ENCODE assay signal across 8 cellular contexts in genomic region chr12:90978117-90978770, GRCh38. TPM values are rescaled to one million over a fixed set of nuclear protein-coding genes. Genes with fewer than 3 reads are reported as not detected.
DNase-seq lines count a peak whose midpoint lies in the region; ATAC-seq, FAIRE-seq and TF ChIP-seq lines count a peak whose summit lies in the region.

No MANE protein-coding gene starts in this region.

- H3K4me3 ChIP-seq in mammary epithelial cell (replicated peaks in 1 of 3; ENCODE audit: insufficient read depth in 1 of 3, low read depth in 2 of 3, low read length in 3 of 3) (no peak overlapping the region), HepG2 (replicated peaks in 1 of 3; ENCODE audit: insufficient read depth in 1 of 3, low read depth in 2 of 3, low read length in 3 of 3) (no peak overlapping the region), aorta (ENCODE audit: low read length in 2 of 2) (no peak overlapping the region)

- H3K27me3 ChIP-seq in mammary epithelial cell (ENCODE audit: insufficient read depth, low read length) (no peaks in the 10 kb centered on the region), HepG2 (ENCODE audit: control insufficient read depth in 1 of 2, insufficient read depth in 2 of 2, low read length in 2 of 2) (no peaks in the 10 kb centered on the region), aorta (ENCODE audit: control insufficient read depth in 1 of 2, insufficient read depth in 2 of 2, low read length in 1 of 2) (no peaks in the 10 kb centered on the region)

- no peak overlapping the region for H3K27ac Mint-ChIP-seq in natural killer cell treated with Interleukin-12 subunit alpha and Interleukin-12 subunit beta and Interleukin-15 and Interleukin-18, amount 100 ng/mL, for 72 hours

- TF ChIP-seq RAD21 in HepG2 (CRISPR knock-in tag; IDR thresholded peaks at IDR 0.05): no peak

- H3K4me2 ChIP-seq in mammary epithelial cell (ENCODE audit: insufficient read depth, low read depth, low read length) (no peak overlapping the region), HepG2 (ENCODE audit: low read depth, low read length) (no peak overlapping the region)

- H3K4me1 Mint-ChIP-seq in natural killer cell treated with Interleukin-12 subunit alpha and Interleukin-12 subunit beta and Interleukin-15 and Interleukin-18, amount 100 ng/mL, for 72 hours (ENCODE audit: low read depth in 2 of 2): no peaks in the 10 kb centered on the region

- intact Hi-C loops in mammary epithelial cell (cut with micrococcal nuclease) (loop anchor here (1.0 to 5.0 kb wide), 5 partner anchors 131 to 377 kb away; no protein-coding TSS in a partner anchor), HepG2 (cut with micrococcal nuclease; ENCODE audit: unreplicated experiment) (loop anchor here (1.0 kb wide), 3 partner anchors 131 to 377 kb away; no protein-coding TSS in a partner anchor), aorta (cut with DNase I) (loop anchor here (2.0 to 10.0 kb wide), 4 partner anchors 129 to 379 kb away; no protein-coding TSS in a partner anchor)

- H3K27ac ChIP-seq in mammary epithelial cell (ENCODE audit: insufficient read depth, low read depth, low read length) (no peak overlapping the region), HepG2 (ENCODE audit: extremely low read length, insufficient read depth, low read length) (no peak overlapping the region), aorta (ENCODE audit: low read depth in 1 of 2, low read length in 2 of 2) (no peak overlapping the region)

- CTCF ChIA-PET in mammary epithelial cell (lab: Charles Lee; ENCODE audit: low non-redundant PET) (interaction anchor here (0.6 to 0.9 kb wide), 2 partner anchors 51 to 130 kb away, joined by 9 to 17 read pairs; no protein-coding TSS in a partner anchor), HepG2 (lab: Yijun Ruan, JAX; ENCODE audit: low intra/inter-chr PET ratio, low total read pairs) (interaction anchor here (0.7 to 1.8 kb wide), 4 partner anchors 131 to 381 kb away, joined by 3 to 16 read pairs (median 7); no protein-coding TSS in a partner anchor)

- no peak overlapping the region for H3K9ac ChIP-seq in mammary epithelial cell (ENCODE audit: insufficient read depth, low read length)
- H3K9ac ChIP-seq in HepG2 (ENCODE audit: insufficient read depth, low read depth, low read length): no peak overlapping the region

- POLR2A ChIA-PET in HepG2 (lab: Yijun Ruan, JAX): no interaction called here

- H3K4me1 ChIP-seq in mammary epithelial cell (ENCODE audit: insufficient read depth, low read length) (peaks cover 8% of the 10 kb centered on the region), HepG2 (ENCODE audit: insufficient read depth, low read length) (no peaks in the 10 kb centered on the region), aorta (ENCODE audit: control insufficient read depth in 1 of 2, insufficient read depth in 2 of 2, low read length in 2 of 2) (no peaks in the 10 kb centered on the region)

- WGBS in mammary epithelial cell (ENCODE audit: low coverage, missing lambda C conversion rate): 0% methylated on average over 1 of the region's 1 CpG
- 0% methylated on average over 1 of the region's 1 CpG for WGBS in HepG2 (ENCODE audit: low lambda C conversion rate)
- 10 to 18% methylated on average over 1 of the region's 1 CpG for WGBS in aorta, 2 donors

- ATAC-seq in GM18861 (IDR thresholded peaks at IDR 0.05; ENCODE audit: unreplicated experiment): peak; percentile 92
- ATAC-seq in HG03064 (IDR thresholded peaks at IDR 0.05; ENCODE audit: low read depth, unreplicated experiment): peak; percentile 72
- ATAC-seq in HepG2: peak; percentile 77
- peak; percentile 87 for ATAC-seq in aorta (ENCODE audit: low FRiP score)
- ATAC-seq in natural killer cell treated with Interleukin-12 subunit alpha and Interleukin-12 subunit beta and Interleukin-15 and Interleukin-18, amount 100 ng/mL, for 72 hours: no peak

- H3K9me3 ChIP-seq in mammary epithelial cell (replicated peaks; ENCODE audit: insufficient read depth, low read length): no peaks in the 10 kb centered on the region
- H3K9me3 ChIP-seq in HepG2 (ENCODE audit: low read length): no peaks in the 10 kb centered on the region
- no peaks in the 10 kb centered on the region for H3K9me3 ChIP-seq in aorta (ENCODE audit: control insufficient read depth, low read length)

- no peaks in the 10 kb centered on the region for H3K9me3 Mint-ChIP-seq in natural killer cell treated with Interleukin-12 subunit alpha and Interleukin-12 subunit beta and Interleukin-15 and Interleukin-18, amount 100 ng/mL, for 72 hours

- H4K20me1 ChIP-seq in mammary epithelial cell (ENCODE audit: insufficient read depth, low read length) (no peaks in the 10 kb centered on the region), HepG2 (ENCODE audit: insufficient read depth, low read length) (no peaks in the 10 kb centered on the region)

- peak; percentile 32 to 47 for DNase-seq in AML-193 (lab: John Stamatoyannopoulos, UW)
- DNase-seq in NCI-H345 treated with DMSO at 0.1 percent for 48 hours (lab: John Stamatoyannopoulos, UW; ENCODE audit: unreplicated experiment): peak; percentile 28
- peak; percentile 35 for DNase-seq in mammary epithelial cell
- peak; percentile 16 for DNase-seq in HepG2 (ENCODE audit: low spot score)
- no peak for DNase-seq in aorta
- no peak for DNase-seq in natural killer cell treated with Interleukin-12 subunit alpha and Interleukin-12 subunit beta and Interleukin-15 and Interleukin-18, amount 100 ng/mL, for 72 hours (ENCODE audit: low spot score)

- dilution Hi-C loops in mammary epithelial cell (cut with HindIII; ENCODE audit: low sequenced_read_pairs): no loop called here

- H3K4me3 Mint-ChIP-seq in natural killer cell treated with Interleukin-12 subunit alpha and Interleukin-12 subunit beta and Interleukin-15 and Interleukin-18, amount 100 ng/mL, for 72 hours: no peak overlapping the region

- TF ChIP-seq CTCF in mammary epithelial cell (conservative IDR thresholded peaks at IDR 0.05 in 1 of 2, IDR thresholded peaks at IDR 0.05 in 1 of 2; ENCODE audit: extremely low read depth in 1 of 2, insufficient read depth in 1 of 2, low read depth in 1 of 2, low read length in 2 of 2) (peak; percentile 68 to 69), HepG2 (CRISPR knock-in tag; IDR thresholded peaks at IDR 0.05) (peak; percentile 64)

- TF ChIP-seq EP300 in HepG2 (IDR thresholded peaks at IDR 0.05; ENCODE audit: low read depth in 2 of 2, low read length in 2 of 2) (no peak), HepG2 (CRISPR knock-in tag; IDR thresholded peaks at IDR 0.05; ENCODE audit: borderline replicate concordance) (no peak)

- TF ChIP-seq POLR2A in HepG2 (IDR thresholded peaks at IDR 0.05; ENCODE audit: insufficient read depth in 1 of 2, low read depth in 2 of 2, low read length in 2 of 2): no peak

- no peaks in the 10 kb centered on the region for H3K36me3 Mint-ChIP-seq in natural killer cell treated with Interleukin-12 subunit alpha and Interleukin-12 subunit beta and Interleukin-15 and Interleukin-18, amount 100 ng/mL, for 72 hours

- peaks cover 7 to 22% of the 10 kb centered on the region in 2 donors for H3K27me3 Mint-ChIP-seq in natural killer cell treated with Interleukin-12 subunit alpha and Interleukin-12 subunit beta and Interleukin-15 and Interleukin-18, amount 100 ng/mL, for 72 hours

- H3K79me2 ChIP-seq in mammary epithelial cell (ENCODE audit: insufficient read depth, low read length): no peaks in the 10 kb centered on the region
- H3K79me2 ChIP-seq in HepG2 (ENCODE audit: insufficient read depth, low read length): no peaks in the 10 kb centered on the region

- BruUV-seq in mammary epithelial cell (replicated peaks; lab: Mats Ljungman, UMichigan) (no TSS peak), HepG2 (replicated peaks; lab: Mats Ljungman, UMichigan) (no TSS peak)

- in situ Hi-C loops in mammary epithelial cell (cut with MboI; ENCODE audit: low sequenced_read_pairs in 2 of 2): loop anchor here in 1 of 2 donors (25.0 kb wide), 1 partner anchor 359 kb away; no protein-coding TSS in a partner anchor
- in situ Hi-C loops in HepG2 (cut with HindIII; ENCODE audit: extremely low pct_ligation_motif_present, low pct_unique_long_range_greater_than_20kb): no loop called here

- no peaks in the 10 kb centered on the region for H3K36me3 ChIP-seq in mammary epithelial cell (ENCODE audit: insufficient read depth, low read length)
- H3K36me3 ChIP-seq in HepG2 (replicated peaks in 1 of 2; ENCODE audit: control insufficient read depth in 1 of 2, insufficient read depth in 2 of 2, low read length in 2 of 2): no peaks in the 10 kb centered on the region
- no peaks in the 10 kb centered on the region for H3K36me3 ChIP-seq in aorta (ENCODE audit: control insufficient read depth in 1 of 2, insufficient read depth in 2 of 2, low read length in 1 of 2)

- H2AFZ ChIP-seq in mammary epithelial cell (ENCODE audit: low read depth, low read length): no peak overlapping the region
- no peak overlapping the region for H2AFZ ChIP-seq in HepG2 (ENCODE audit: low read length)

- FAIRE-seq in HepG2 (lab: Jason Lieb, UNC): peak; percentile 44

RNA-seq across cellular contexts. Expression of gene CCER1, which starts 23.3 kb away (rescaled TPM):
- total RNA-seq in mammary epithelial cell: not detected
- not detected for polyA plus RNA-seq in mammary epithelial cell
- polyA minus RNA-seq in mammary epithelial cell: not detected
- total RNA-seq in HepG2 (2016; rRNA removed; fragmentation: Illumina TruSeq; extraction: Trizol): not detected in 2 replicates
- not detected in 2 replicates for total RNA-seq in HepG2 (2016; cell fraction: cytosol; rRNA removed; fragmentation: Illumina TruSeq; extraction: Trizol; ENCODE audit: low read depth)
- total RNA-seq in HepG2 (2016; cell fraction: insoluble cytoplasmic fraction; rRNA removed; fragmentation: Illumina TruSeq; extraction: Trizol): not detected in 2 replicates
- total RNA-seq in HepG2 (2016; cell fraction: membrane; rRNA removed; fragmentation: Illumina TruSeq; extraction: Trizol): not detected in 2 replicates
- total RNA-seq in HepG2 (2016; cell fraction: nucleus; rRNA removed; fragmentation: Illumina TruSeq; extraction: Trizol): not detected in 2 replicates
- not detected in 2 replicates for polyA plus RNA-seq in HepG2 (2011; rRNA removed)
- not detected in 2 replicates for polyA plus RNA-seq in HepG2 (2011; cell fraction: cytosol; rRNA removed)
- polyA plus RNA-seq in HepG2 (2011; cell fraction: nucleus; rRNA removed): not detected in 2 replicates
- not detected in 2 replicates for polyA plus RNA-seq in HepG2 (2012)
- polyA plus RNA-seq in HepG2 (2016; cell fraction: cytosol; fragmentation: Illumina TruSeq; extraction: Trizol; ENCODE audit: low read depth): not detected in 2 replicates
- polyA plus RNA-seq in HepG2 (2016; cell fraction: insoluble cytoplasmic fraction; fragmentation: Illumina TruSeq; extraction: Trizol; ENCODE audit: low read depth): not detected in 2 replicates
- polyA plus RNA-seq in HepG2 (2016; cell fraction: membrane; fragmentation: Illumina TruSeq; extraction: Trizol; ENCODE audit: low read depth): not detected in 2 replicates
- polyA plus RNA-seq in HepG2 (2016; cell fraction: nucleus; fragmentation: Illumina TruSeq; extraction: Trizol; ENCODE audit: insufficient read depth, low read depth): not detected in 2 replicates
- polyA minus RNA-seq in HepG2 (2011; rRNA and poly(A)+ RNA removed; ENCODE audit: low replicate concordance): not detected in 2 replicates
- not detected in 2 replicates for polyA minus RNA-seq in HepG2 (2011; cell fraction: cytosol; rRNA and poly(A)+ RNA removed)
- not detected in 2 replicates for polyA minus RNA-seq in HepG2 (2011; cell fraction: nucleus; rRNA and poly(A)+ RNA removed)
- not detected for total RNA-seq in aorta
- not detected for polyA plus RNA-seq in aorta
- not detected for total RNA-seq in natural killer cell treated with Interleukin-12 subunit alpha and Interleukin-12 subunit beta and Interleukin-15 and Interleukin-18, amount 100 ng/mL, for 72 hours

RNA-seq across cellular contexts. Expression of gene EPYC, which starts 26.5 kb away (rescaled TPM):
- not detected for total RNA-seq in mammary epithelial cell
- polyA plus RNA-seq in mammary epithelial cell: not detected
- polyA minus RNA-seq in mammary epithelial cell: not detected
- not detected in 2 replicates for total RNA-seq in HepG2 (2016; rRNA removed; fragmentation: Illumina TruSeq; extraction: Trizol)
- total RNA-seq in HepG2 (2016; cell fraction: cytosol; rRNA removed; fragmentation: Illumina TruSeq; extraction: Trizol; ENCODE audit: low read depth): not detected in 2 replicates
- total RNA-seq in HepG2 (2016; cell fraction: insoluble cytoplasmic fraction; rRNA removed; fragmentation: Illumina TruSeq; extraction: Trizol): not detected in 2 replicates
- total RNA-seq in HepG2 (2016; cell fraction: membrane; rRNA removed; fragmentation: Illumina TruSeq; extraction: Trizol): not detected in 2 replicates
- total RNA-seq in HepG2 (2016; cell fraction: nucleus; rRNA removed; fragmentation: Illumina TruSeq; extraction: Trizol): not detected in 2 replicates
- not detected in 2 replicates for polyA plus RNA-seq in HepG2 (2011; rRNA removed)
- polyA plus RNA-seq in HepG2 (2011; cell fraction: cytosol; rRNA removed): not detected in 2 replicates
- not detected in 2 replicates for polyA plus RNA-seq in HepG2 (2011; cell fraction: nucleus; rRNA removed)
- polyA plus RNA-seq in HepG2 (2012): not detected in 2 replicates
- polyA plus RNA-seq in HepG2 (2016; cell fraction: cytosol; fragmentation: Illumina TruSeq; extraction: Trizol; ENCODE audit: low read depth): not detected in 2 replicates
- not detected in 2 replicates for polyA plus RNA-seq in HepG2 (2016; cell fraction: insoluble cytoplasmic fraction; fragmentation: Illumina TruSeq; extraction: Trizol; ENCODE audit: low read depth)
- not detected in 2 replicates for polyA plus RNA-seq in HepG2 (2016; cell fraction: membrane; fragmentation: Illumina TruSeq; extraction: Trizol; ENCODE audit: low read depth)
- polyA plus RNA-seq in HepG2 (2016; cell fraction: nucleus; fragmentation: Illumina TruSeq; extraction: Trizol; ENCODE audit: insufficient read depth, low read depth): not detected in 2 replicates
- not detected in 2 replicates for polyA minus RNA-seq in HepG2 (2011; rRNA and poly(A)+ RNA removed; ENCODE audit: low replicate concordance)
- polyA minus RNA-seq in HepG2 (2011; cell fraction: cytosol; rRNA and poly(A)+ RNA removed): not detected in 2 replicates
- polyA minus RNA-seq in HepG2 (2011; cell fraction: nucleus; rRNA and poly(A)+ RNA removed): not detected in 2 replicates
- total RNA-seq in aorta: not detected
- under 1 TPM in 1 of 2 donors, not detected in 1; 0.51 TPM for polyA plus RNA-seq in aorta
- not detected for total RNA-seq in natural killer cell treated with Interleukin-12 subunit alpha and Interleukin-12 subunit beta and Interleukin-15 and Interleukin-18, amount 100 ng/mL, for 72 hours

Comparison
In these comparisons a context has a peak if more than half of its experiments do, and no peak if none do; other contexts are left out.
1. DNase-seq: peak in AML-193 (2 of 2), NCI-H345 treated with DMSO at 0.1 percent for 48 hours (single experiment), mammary epithelial cell (single experiment) and HepG2 (single experiment); none in aorta (0 of 2) and natural killer cell treated with Interleukin-12 subunit alpha and Interleukin-12 subunit beta and Interleukin-15 and Interleukin-18, amount 100 ng/mL, for 72 hours (single experiment).
2. ATAC-seq: peak in GM18861 (single experiment), HG03064 (single experiment), HepG2 (single experiment) and aorta (single experiment); none in natural killer cell treated with Interleukin-12 subunit alpha and Interleukin-12 subunit beta and Interleukin-15 and Interleukin-18, amount 100 ng/mL, for 72 hours (0 of 2).